30 cellular contexts compared by ENCODE assay signal in the genomic region with DNA sequence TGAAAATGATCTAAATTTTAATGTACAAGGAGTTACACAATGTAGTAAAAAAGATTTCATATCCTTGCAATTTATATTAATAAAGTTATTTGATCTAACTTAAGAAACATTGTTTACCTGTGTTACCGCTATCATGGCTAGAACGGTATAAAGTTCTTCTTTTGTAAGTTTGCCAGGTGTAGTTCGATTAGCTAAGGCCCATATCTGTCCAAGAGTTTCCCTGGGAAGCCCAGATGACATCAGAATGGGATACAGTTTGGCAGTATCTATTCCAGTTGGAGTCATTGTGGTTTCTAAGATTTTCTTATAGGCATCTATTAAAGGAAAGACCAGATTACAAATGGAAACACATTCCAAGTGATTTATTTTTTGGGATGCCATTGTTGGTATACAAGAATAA.
"Had no signal": no experiment of that assay in that cellular context is flagged by ENCODE, and none has a peak within 500 bp of the region (broad histone marks: within the 10 kb centered on the region; RNA-seq: fewer than 3 reads in every experiment).

No MANE protein-coding gene starts in this region.

- H3K9me3 ChIP-seq: body of pancreas, esophagus squamous epithelium, gastrocnemius medialis had no signal

- H3K4me3 Mint-ChIP-seq: activated B cell treated with CpG ODN at 0.5 μM for 24 hours; activated CD8-positive, alpha-beta T cell treated with anti-CD3 and anti-CD28 coated beads for 36 hours; activated naive CD8-positive, alpha-beta T cell; activated T-cell treated with anti-CD3 and anti-CD28 coated beads, Interleukin-2, amount 50 U/mL, for 4 hours; activated T-helper 17 cell treated with anti-CD3 and anti-CD28 coated beads, Interleukin-2, amount 50 U/mL, for 72 hours; T-helper 17 cell; T-helper 2 cell treated with Interferon-gamma antibody and Interleukin-4, amounts not matched to agents 5 μg/mL and 100 μg/mL, for 36 hours had no signal

- H3K4me3 ChIP-seq: body of pancreas, esophagus squamous epithelium, gastrocnemius medialis, heart left ventricle had no signal

- H3K27ac Mint-ChIP-seq: activated B cell treated with CpG ODN at 0.5 μM for 24 hours; activated CD8-positive, alpha-beta T cell treated with anti-CD3 and anti-CD28 coated beads for 36 hours; activated T-helper 17 cell treated with anti-CD3 and anti-CD28 coated beads, Interleukin-2, amount 50 U/mL, for 72 hours; T-helper 17 cell; T-helper 2 cell treated with Interferon-gamma antibody and Interleukin-4, amounts not matched to agents 5 μg/mL and 100 μg/mL, for 36 hours had no signal

- H3K27me3 ChIP-seq: body of pancreas, esophagus squamous epithelium, foreskin keratinocyte, gastrocnemius medialis, heart left ventricle had no signal

- H3K27ac ChIP-seq: body of pancreas, epithelial cell of prostate, esophagus squamous epithelium, foreskin keratinocyte, gastrocnemius medialis, heart left ventricle, WERI-Rb-1 had no signal

- H3K4me1 ChIP-seq: body of pancreas, esophagus squamous epithelium, foreskin keratinocyte, gastrocnemius medialis had no signal

- H3K27me3 Mint-ChIP-seq: activated B cell treated with CpG ODN at 0.5 μM for 24 hours; activated CD8-positive, alpha-beta T cell treated with anti-CD3 and anti-CD28 coated beads for 36 hours; activated naive CD8-positive, alpha-beta T cell; activated T-helper 17 cell treated with anti-CD3 and anti-CD28 coated beads, Interleukin-2, amount 50 U/mL, for 72 hours; T-helper 17 cell had no signal

- DNase-seq: activated B cell treated with CpG ODN at 0.5 μM for 24 hours; activated CD4-positive, alpha-beta T cell treated with anti-CD3 and anti-CD28 coated beads for 48 hours; activated CD4-positive, alpha-beta T cell treated with anti-CD3 and anti-CD28 coated beads, Interleukin-2, amount 50 U/mL, for 1 hour; activated CD4-positive, alpha-beta T cell treated with anti-CD3 and anti-CD28 coated beads, Interleukin-2, amount 50 U/mL, for 48 hours; activated CD8-positive, alpha-beta memory T cell treated with anti-CD3 and anti-CD28 coated beads for 24 hours; activated CD8-positive, alpha-beta T cell treated with anti-CD3 and anti-CD28 coated beads for 36 hours; activated effector memory CD4-positive, alpha-beta T cell treated with Interleukin-2 at 50 U/mL for 16 hours; activated gamma-delta T cell treated with Interleukin-2 at 50 U/mL for 16 hours; activated naive CD4-positive, alpha-beta T cell treated with anti-CD3 and anti-CD28 coated beads, Interleukin-2, amount 50 U/mL, for 16 hours; activated naive CD4-positive, alpha-beta T cell treated with Interleukin-2 at 50 U/mL for 16 hours; activated T-cell treated with anti-CD3 and anti-CD28 coated beads, Interleukin-2, amount 50 U/mL, for 4 hours; amniotic stem cell; anterior cingulate cortex; body of pancreas; caudate nucleus; effector CD8-positive, alpha-beta T cell; esophagus squamous epithelium; foreskin keratinocyte; gastrocnemius medialis; glutamatergic neuron; heart left ventricle; T-helper 1 cell; T-helper 17 cell; T1000; WERI-Rb-1 had no signal

- H3K9me3 Mint-ChIP-seq: activated T-helper 17 cell treated with anti-CD3 and anti-CD28 coated beads, Interleukin-2, amount 50 U/mL, for 72 hours had no signal

- ATAC-seq: activated CD4-positive, CD25-positive, alpha-beta regulatory T cell treated with anti-CD3 and anti-CD28 coated beads, Interleukin-2, amount 50 U/mL, for 24 hours; activated CD8-positive, alpha-beta T cell treated with anti-CD3 and anti-CD28 coated beads for 36 hours; activated T-cell treated with anti-CD3 and anti-CD28 coated beads, Interleukin-2, amount 50 U/mL, for 4 hours; activated T-helper 17 cell treated with anti-CD3 and anti-CD28 coated beads, Interleukin-2, amount 50 U/mL, for 72 hours; body of pancreas; foreskin keratinocyte; gastrocnemius medialis; heart left ventricle; T-helper 17 cell had no signal
